In the genomic region with DNA sequence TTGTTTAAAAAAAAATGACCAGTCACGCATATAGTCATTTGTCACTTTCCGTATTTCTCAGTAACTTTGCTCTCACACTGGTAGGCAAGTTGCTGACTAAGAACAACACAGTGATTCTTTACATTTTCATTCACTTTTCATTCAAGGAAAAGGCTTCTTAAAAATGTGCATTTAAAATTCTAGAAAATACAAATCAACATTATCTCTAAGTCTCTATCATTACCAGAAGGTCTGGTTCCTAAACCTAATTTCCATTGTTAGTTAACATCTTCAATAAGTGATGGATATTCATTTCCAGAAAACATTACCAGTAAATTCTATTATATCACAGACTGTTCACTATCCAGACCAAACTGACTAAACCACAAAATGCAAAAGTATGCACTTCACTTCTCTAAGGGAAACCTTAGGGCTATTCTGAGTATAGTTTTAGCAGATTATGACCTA, we compare ENCODE assay signal across 10 cellular contexts.
DNase-seq lines count a peak whose midpoint lies in the region; ATAC-seq and TF ChIP-seq lines count a peak whose summit lies in the region.
"Had no signal": no experiment of that assay in that cellular context is flagged by ENCODE, and none has a peak within 500 bp of the region (broad histone marks: within the 10 kb centered on the region; RNA-seq: fewer than 3 reads in every experiment).

No MANE protein-coding gene starts in this region.

- intact Hi-C loops in activated CD4-positive, alpha-beta T cell treated with anti-CD3 and anti-CD28 coated beads for 36 hours (cut with DNase I, micrococcal nuclease) = loop anchor here in 1 of 2 experiments (5.0 kb wide), 1 partner anchor 265 kb away; no protein-coding TSS in a partner anchor
- intact Hi-C loops in OCI-LY7 (cut with micrococcal nuclease; ENCODE audit: unreplicated experiment) (no loop called here), left ventricle myocardium superior (cut with micrococcal nuclease) (no loop called here)

- no peak overlapping the region for H3K4me3 Mint-ChIP-seq in activated CD4-positive, alpha-beta T cell treated with anti-CD3 and anti-CD28 coated beads for 36 hours

- H3K27me3 Mint-ChIP-seq in activated CD4-positive, alpha-beta T cell treated with anti-CD3 and anti-CD28 coated beads for 36 hours = no peaks in the 10 kb centered on the region

- H3K27ac Mint-ChIP-seq in activated CD4-positive, alpha-beta T cell treated with anti-CD3 and anti-CD28 coated beads for 36 hours = no peak overlapping the region

- H3K9me2 ChIP-seq in OCI-LY7 (ENCODE audit: insufficient read depth, low read length) = no peaks in the 10 kb centered on the region

- no peaks in the 10 kb centered on the region for H3K36me3 ChIP-seq in OCI-LY7 (ENCODE audit: insufficient read depth, low read length)

- no peaks in the 10 kb centered on the region for H4K20me1 ChIP-seq in OCI-LY7 (ENCODE audit: insufficient read depth, low read length)

- no peak overlapping the region for H3K4me3 ChIP-seq in OCI-LY7 (ENCODE audit: low read depth, low read length, poor library complexity, severe bottlenecking)

- no peaks in the 10 kb centered on the region for H3K9me3 ChIP-seq in OCI-LY7 (ENCODE audit: low read length)

- no peaks in the 10 kb centered on the region for H3K4me1 Mint-ChIP-seq in activated CD4-positive, alpha-beta T cell treated with anti-CD3 and anti-CD28 coated beads for 36 hours

- POLR2A ChIA-PET in activated CD4-positive, alpha-beta T cell treated with anti-CD3 and anti-CD28 coated beads for 36 hours (lab: Charles Lee) = no interaction called here
- POLR2A ChIA-PET in OCI-LY7 (lab: Charles Lee) = interaction anchor here (0.7 kb wide), 1 partner anchor 13 kb away, joined by 3 read pairs; no protein-coding TSS in a partner anchor

- ATAC-seq in activated CD4-positive, alpha-beta T cell treated with anti-CD3 and anti-CD28 coated beads for 36 hours = peak; percentile 63
- ATAC-seq in GM21447 (IDR thresholded peaks at IDR 0.05; ENCODE audit: unreplicated experiment) (peak; percentile 87), HG03060 (IDR thresholded peaks at IDR 0.05; ENCODE audit: low read depth, unreplicated experiment) (peak; percentile 57), left ventricle myocardium superior (no peak)

- H2AFZ ChIP-seq in OCI-LY7 (ENCODE audit: low read length) = no peak overlapping the region

- no peaks in the 10 kb centered on the region for H3K79me2 ChIP-seq in OCI-LY7 (ENCODE audit: insufficient read depth, low read depth, low read length)

- no peaks in the 10 kb centered on the region for H3K9me3 Mint-ChIP-seq in activated CD4-positive, alpha-beta T cell treated with anti-CD3 and anti-CD28 coated beads for 36 hours (ENCODE audit: low read depth)

- DNase-seq in activated CD4-positive, alpha-beta T cell treated with anti-CD3 and anti-CD28 coated beads for 36 hours = no peak
- DNase-seq in activated CD4-positive, alpha-beta T cell treated with anti-CD3 and anti-CD28 coated beads, Interleukin-2, amount 50 U/mL, for 4 hours = no peak
- DNase-seq in astrocyte of the hippocampus (ENCODE audit: low read depth, low spot score) (peak; percentile 10), OCI-LY7 (ENCODE audit: low spot score) (no peak), NCI-H2171 treated with DMSO at 0.1 percent for 48 hours (lab: John Stamatoyannopoulos, UW) (no peak), left ventricle myocardium superior (no peak)
- DNase-seq: DMS79 treated with DMSO at 0.1 percent for 48 hours, HCEC 1CT had no signal

- no peak overlapping the region for H3K4me2 ChIP-seq in OCI-LY7 (ENCODE audit: low read length)

- CTCF ChIA-PET in activated CD4-positive, alpha-beta T cell treated with anti-CD3 and anti-CD28 coated beads for 36 hours (lab: Charles Lee) = no interaction called here
- CTCF ChIA-PET in OCI-LY7 (lab: Charles Lee; ENCODE audit: unreplicated experiment) = no interaction called here

- H3K27ac ChIP-seq in OCI-LY7 (ENCODE audit: low read depth, low read length, poor library complexity, severe bottlenecking) = no peak overlapping the region

- no peaks in the 10 kb centered on the region for H3K36me3 Mint-ChIP-seq in activated CD4-positive, alpha-beta T cell treated with anti-CD3 and anti-CD28 coated beads for 36 hours (ENCODE audit: low read depth)

- no peak for TF ChIP-seq CTCF in OCI-LY7 (conservative IDR thresholded peaks at IDR 0.05; ENCODE audit: low read length)

- BruUV-seq in OCI-LY7 (replicated peaks; lab: Mats Ljungman, UMichigan) = no TSS peak

- no peaks in the 10 kb centered on the region for H3K4me1 ChIP-seq in OCI-LY7 (ENCODE audit: insufficient read depth, low read length, poor library complexity, severe bottlenecking)
